In the genomic region with DNA sequence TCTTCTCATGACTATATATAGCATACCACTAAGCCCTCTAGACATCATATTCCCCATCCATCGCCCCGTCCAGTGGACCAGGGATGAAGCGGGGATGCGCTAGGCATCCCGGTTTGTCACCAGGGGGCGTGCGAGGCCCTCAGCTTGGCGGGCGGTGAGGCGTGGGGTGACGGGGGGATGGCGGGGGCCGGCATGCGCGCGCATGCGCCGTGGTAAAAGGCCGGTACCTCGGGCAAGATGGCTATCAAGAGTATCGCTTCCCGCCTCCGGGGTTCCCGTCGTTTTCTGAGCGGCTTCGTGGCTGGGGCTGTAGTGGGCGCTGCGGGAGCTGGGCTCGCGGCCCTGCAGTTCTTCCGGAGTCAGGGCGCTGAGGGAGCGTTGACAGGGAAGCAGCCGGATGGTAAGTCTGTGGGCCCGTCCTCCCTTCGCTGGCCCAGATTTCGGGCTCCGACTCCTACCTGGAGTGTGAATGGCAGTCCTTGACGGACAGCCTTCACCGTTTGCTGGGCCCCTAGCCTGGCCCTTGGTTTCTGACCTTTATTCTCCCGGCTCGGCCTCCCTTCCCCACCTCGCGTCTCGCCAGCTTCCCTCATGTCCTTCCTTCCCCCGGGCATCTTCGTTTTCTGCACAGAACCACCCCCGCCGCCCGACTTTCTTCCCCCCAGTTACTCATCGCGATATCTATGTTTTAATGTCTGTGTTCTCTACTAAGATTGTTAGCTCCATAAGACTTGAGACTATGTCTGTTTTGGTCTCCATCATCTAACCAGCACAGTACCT, we compare ENCODE assay signal across 8 cellular contexts. TPM values are rescaled to one million over a fixed set of nuclear protein-coding genes. Genes with fewer than 3 reads are reported as not detected.
A peak's percentile ranks its signal among the peaks of the same experiment; 100 is the strongest.
DNase-seq lines count a peak whose midpoint lies in the region; ATAC-seq and TF ChIP-seq lines count a peak whose summit lies in the region.

A gene with protein sequence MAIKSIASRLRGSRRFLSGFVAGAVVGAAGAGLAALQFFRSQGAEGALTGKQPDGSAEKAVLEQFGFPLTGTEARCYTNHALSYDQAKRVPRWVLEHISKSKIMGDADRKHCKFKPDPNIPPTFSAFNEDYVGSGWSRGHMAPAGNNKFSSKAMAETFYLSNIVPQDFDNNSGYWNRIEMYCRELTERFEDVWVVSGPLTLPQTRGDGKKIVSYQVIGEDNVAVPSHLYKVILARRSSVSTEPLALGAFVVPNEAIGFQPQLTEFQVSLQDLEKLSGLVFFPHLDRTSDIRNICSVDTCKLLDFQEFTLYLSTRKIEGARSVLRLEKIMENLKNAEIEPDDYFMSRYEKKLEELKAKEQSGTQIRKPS (plus strand): TSS at position 210 of the 780 bp plus-strand sequence. CDS start 28 bp downstream, at position 238.

- peak within 1 kb of the TSS in 1 of 2 donors; percentile 86 for H3K27ac ChIP-seq in coronary artery

- ATAC-seq in GM19324 (IDR thresholded peaks at IDR 0.05; ENCODE audit: low FRiP score, unreplicated experiment) (peak; percentile 93), HG03460 (IDR thresholded peaks at IDR 0.05; ENCODE audit: unreplicated experiment) (peak; percentile 93), left colon (peak; percentile 96)

- peak; percentile 53 to 98 (median 90) for DNase-seq in C1 segment of cervical spinal cord (lab: John Stamatoyannopoulos, UW)
- peak; percentile 80 to 95 for DNase-seq in NCI-H526 (lab: John Stamatoyannopoulos, UW)
- DNase-seq in activated CD4-positive, alpha-beta T cell treated with anti-CD3 and anti-CD28 coated beads for 48 hours = peak; percentile 96
- DNase-seq in coronary artery (ENCODE audit: low spot score) = peak; percentile 94
- DNase-seq in left colon = peak; percentile 92 to 94
- DNase-seq in stimulated activated CD4-positive, alpha-beta T cell treated with anti-CD3 and anti-CD28 coated beads, Interleukin-1b, Interleukin-23, amount 100 ng/mL, for 48 hours = peak; percentile 94

- TF ChIP-seq CTCF in coronary artery (IDR thresholded peaks at IDR 0.05) = peak; percentile 70

- intact Hi-C loops in left colon (cut with DNase I, micrococcal nuclease) = no loop called here

- H3K4me3 ChIP-seq in coronary artery = peak within 1 kb of the TSS; percentile 81

RNA-seq across cellular contexts. Expression of the gene that starts here (rescaled TPM):
- 1 to 10 TPM; 6.9 to 7.3 TPM for total RNA-seq in left colon
